ENCODE assay signal across 11 cellular contexts in the genomic region with DNA sequence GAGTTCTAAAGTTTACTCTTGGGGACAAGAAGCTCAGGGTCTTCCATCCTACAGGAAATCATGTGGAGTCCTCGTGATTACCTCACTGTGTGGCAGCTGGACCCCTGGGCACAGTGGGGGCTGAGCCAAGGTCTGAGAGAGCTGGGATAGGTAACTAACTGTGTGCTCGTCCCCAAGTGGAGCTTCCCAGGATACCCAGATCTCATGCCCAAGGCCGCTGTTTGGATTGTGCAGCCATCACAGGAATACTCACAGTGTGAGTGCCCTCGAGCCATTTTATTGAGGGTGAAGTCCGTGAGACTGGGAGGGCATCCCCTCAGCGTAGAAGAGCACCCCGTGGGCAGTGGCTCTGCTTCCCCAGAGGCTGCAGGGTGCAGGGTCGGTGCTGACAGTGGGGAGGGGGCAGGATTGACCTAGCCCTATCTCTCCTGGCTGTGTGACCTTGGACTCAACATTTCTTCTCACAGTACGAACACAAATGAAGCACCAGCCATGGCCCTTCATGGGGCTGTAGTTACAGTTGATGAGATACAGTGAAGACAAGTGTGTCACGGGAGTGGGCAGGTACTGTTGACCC.
"Had no signal": no experiment of that assay in that cellular context is flagged by ENCODE, and none has a peak within 500 bp of the region (broad histone marks: within the 10 kb centered on the region; RNA-seq: fewer than 3 reads in every experiment).

No MANE protein-coding gene starts in this region.

- H3K36me3 ChIP-seq: SJCRH30 had no signal

- H3K4me3 ChIP-seq: SJCRH30 had no signal

- H3K27ac ChIP-seq: SJCRH30 had no signal

- ATAC-seq: Right ventricle myocardium inferior, SK-N-SH treated with all-trans-retinoic acid at 6 μM for 48 hours had no signal

- DNase-seq: KBM-7, MV-4-11, NCI-H1048, NCI-H1436 treated with DMSO at 0.1 percent for 48 hours, NCI-H187 treated with DMSO at 0.1 percent for 48 hours, NCI-H2029 treated with DMSO at 0.1 percent for 48 hours, NCI-H2171 treated with DMSO at 0.1 percent for 48 hours, NCI-H446 treated with DMSO at 0.1 percent for 48 hours, SJCRH30 had no signal

- H3K4me1 ChIP-seq: SJCRH30 had no signal

- H3K9me3 ChIP-seq: SJCRH30 had no signal
